8 cellular contexts compared by ENCODE assay signal in the genomic region with DNA sequence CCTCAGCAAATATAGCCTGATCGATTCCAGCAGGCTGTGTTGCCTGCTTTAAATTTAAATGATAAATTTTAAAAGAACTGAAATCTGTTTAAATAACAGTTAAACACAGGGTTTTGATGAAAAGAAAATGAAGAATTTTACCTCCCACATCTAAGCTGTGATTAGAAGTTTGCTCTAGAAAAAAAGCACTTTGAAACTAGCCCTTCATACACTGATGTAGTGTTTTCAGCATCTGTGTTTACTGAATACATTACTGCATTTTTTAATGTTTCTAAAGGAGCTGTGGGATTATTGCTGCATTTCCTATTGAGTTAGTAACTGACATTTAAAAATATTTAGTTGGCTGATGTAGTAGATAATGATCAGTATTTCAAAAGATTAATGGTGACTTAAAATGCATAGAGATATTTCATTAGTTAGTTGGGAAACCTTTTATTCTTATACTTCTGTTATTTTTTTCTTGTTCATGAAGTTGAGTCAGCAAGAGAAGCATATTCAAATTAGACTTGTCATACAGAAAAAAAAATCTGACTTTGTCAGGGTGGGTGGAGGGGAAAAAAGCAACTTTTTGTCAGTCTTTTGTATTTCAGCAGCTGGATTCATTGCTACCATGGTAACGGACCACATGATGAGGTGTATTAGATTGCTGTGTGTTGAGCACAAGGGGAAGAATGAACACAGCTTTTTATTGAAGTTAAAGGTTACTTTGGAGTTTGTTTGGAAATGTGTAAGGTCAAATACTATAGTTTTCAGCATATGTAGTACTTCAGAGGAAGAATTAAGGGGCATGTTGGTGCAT. TPM values are rescaled to one million over a fixed set of nuclear protein-coding genes. Genes with fewer than 3 reads are reported as not detected.
DNase-seq lines count a peak whose midpoint lies in the region; ATAC-seq and TF ChIP-seq lines count a peak whose summit lies in the region.

DTNA (plus strand) TSS at position 668 of the 799 bp plus-strand sequence. CDS start 45,679 bp downstream, outside the sequence.

- TF ChIP-seq CTCF in fibroblast of mammary gland (conservative IDR thresholded peaks at IDR 0.05; ENCODE audit: control insufficient read depth, insufficient read depth, low read depth, low read length) = no peak

- peaks cover 47% of the 10 kb centered on the region for H3K27me3 ChIP-seq in neuron (ENCODE audit: insufficient read depth, low read length)

- no peaks in the 10 kb centered on the region for H3K36me3 ChIP-seq in neuron (ENCODE audit: insufficient read depth, low read length)

- no peak for ATAC-seq in GM21717 (IDR thresholded peaks at IDR 0.05; ENCODE audit: unreplicated experiment)
- ATAC-seq in HG02852 (IDR thresholded peaks at IDR 0.05; ENCODE audit: unreplicated experiment) = no peak

- H3K9me3 ChIP-seq in neuron (ENCODE audit: low read length) = no peaks in the 10 kb centered on the region

- H2AFZ ChIP-seq in neuron (ENCODE audit: low read depth, low read length) = no peak within 1 kb of the TSS

- H3K4me1 ChIP-seq in neuron (ENCODE audit: insufficient read depth, low read length) = peaks cover 24% of the 10 kb centered on the region

- DNase-seq in HS-27A (ENCODE audit: low read depth) = peak; percentile 50
- DNase-seq in RPMI7951 (ENCODE audit: low read depth) = peak; percentile 83
- DNase-seq in fibroblast of mammary gland (ENCODE audit: low read depth) = peak; percentile 98
- no peak for DNase-seq in activated gamma-delta T cell treated with Interleukin-2 at 50 U/mL for 16 hours
- DNase-seq in KG1 (lab: John Stamatoyannopoulos, UW) = no peak

- peak within 1 kb of the TSS; percentile 52 for H3K4me3 ChIP-seq in fibroblast of mammary gland (ENCODE audit: control insufficient read depth, low read depth, low read length)
- H3K4me3 ChIP-seq in neuron (ENCODE audit: low read length) = peak within 1 kb of the TSS; percentile 7

RNA-seq across cellular contexts. Expression of gene DTNA, which starts in this region (rescaled TPM):
- total RNA-seq in RPMI7951 (2014; rRNA removed; shearing (Covaris generic)) = 1.6 and 2.4 TPM in 2 replicates

Comparison
In these comparisons a context has a peak if more than half of its experiments do, and no peak if none do; other contexts are left out.
1. DNase-seq: peak in HS-27A (single experiment), RPMI7951 (single experiment) and fibroblast of mammary gland (single experiment); none in activated gamma-delta T cell treated with Interleukin-2 at 50 U/mL for 16 hours (single experiment) and KG1 (single experiment).